In genomic region chr3:119145500-119146167, GRCh38 we compare ENCODE assay signal across 8 cellular contexts. TPM values are rescaled to one million over a fixed set of nuclear protein-coding genes. Genes with fewer than 3 reads are reported as not detected.
DNase-seq lines count a peak whose midpoint lies in the region; ATAC-seq and TF ChIP-seq lines count a peak whose summit lies in the region.

TSS of gene TEX55 (plus strand) at chr3:119146165. CDS start at chr3:119146190, 25 bp downstream.

- H3K9me3 ChIP-seq in body of pancreas: no peaks in the 10 kb centered on the region

- no peaks in the 10 kb centered on the region for H3K36me3 ChIP-seq in body of pancreas (replicated peaks in 1 of 2; ENCODE audit: insufficient read depth in 1 of 2, low read depth in 2 of 2)

- ATAC-seq in HG02870 (IDR thresholded peaks at IDR 0.05; ENCODE audit: unreplicated experiment) (peak; percentile 75), body of pancreas (peak; percentile 90)

- H3K27me3 ChIP-seq in body of pancreas: no peaks in the 10 kb centered on the region

- peaks cover 7% of the 10 kb centered on the region for H3K4me1 ChIP-seq in body of pancreas

- no peak for TF ChIP-seq POLR2A in body of pancreas (IDR thresholded peaks at IDR 0.05)

- H3K27ac ChIP-seq in body of pancreas: no peak within 1 kb of the TSS

- intact Hi-C loops in body of pancreas (cut with DNase I): loop anchor here (10.0 kb wide), 1 partner anchor 99 kb away; the partner anchor contains the start of gene B4GALT4

- 59 to 61% methylated on average over 7 to 23 of the region's 23 CpGs for WGBS in body of pancreas, 2 donors

- DNase-seq in AG10803 (ENCODE audit: low read depth) (peak; percentile 63), GM12865 (ENCODE audit: low read depth) (peak; percentile 46), NCI-H2196 treated with DMSO at 0.1 percent for 48 hours (lab: John Stamatoyannopoulos, UW; ENCODE audit: unreplicated experiment) (peak; percentile 45), body of pancreas (peak in 2 of 4 donors; percentile 27 to 36), kidney glomerular epithelial cell (lab: John Stamatoyannopoulos, UW) (peak; percentile 67), occipital lobe (lab: John Stamatoyannopoulos, UW) (no peak), NCI-H510A treated with DMSO at 0.1 percent for 48 hours (lab: John Stamatoyannopoulos, UW) (no peak)

- TF ChIP-seq CTCF in AG10803 (conservative IDR thresholded peaks at IDR 0.05; ENCODE audit: low read length) (peak; percentile 79), GM12865 (IDR thresholded peaks at IDR 0.05; ENCODE audit: insufficient read depth, low read depth, low read length, missing control alignments) (peak; percentile 69), body of pancreas (IDR thresholded peaks at IDR 0.05) (peak; percentile 23 to 75 (median 63))

- H3K4me3 ChIP-seq in AG10803 (ENCODE audit: low read length): no peak within 1 kb of the TSS
- H3K4me3 ChIP-seq in GM12865 (ENCODE audit: low read depth, low read length): no peak within 1 kb of the TSS
- no peak within 1 kb of the TSS for H3K4me3 ChIP-seq in body of pancreas

RNA-seq across cellular contexts. Expression of gene TEX55, which starts in this region (rescaled TPM):
- total RNA-seq in body of pancreas: not detected
- not detected for total RNA-seq in occipital lobe

Comparison
In these comparisons a context has a peak if more than half of its experiments do, and no peak if none do; other contexts are left out.
1. Peak in ATAC-seq in body of pancreas; RNA of the gene not detected or under 1 TPM.
2. DNase-seq: peak in AG10803 (single experiment), GM12865 (single experiment), NCI-H2196 treated with DMSO at 0.1 percent for 48 hours (single experiment) and kidney glomerular epithelial cell (single experiment); none in occipital lobe (single experiment) and NCI-H510A treated with DMSO at 0.1 percent for 48 hours (single experiment).
3. Peak in every context shown above with its lines, with median percentiles within 50 percentile points of each other: CTCF ChIP-seq.